Comparison of ENCODE assay signal across 12 cellular contexts in the genomic region with DNA sequence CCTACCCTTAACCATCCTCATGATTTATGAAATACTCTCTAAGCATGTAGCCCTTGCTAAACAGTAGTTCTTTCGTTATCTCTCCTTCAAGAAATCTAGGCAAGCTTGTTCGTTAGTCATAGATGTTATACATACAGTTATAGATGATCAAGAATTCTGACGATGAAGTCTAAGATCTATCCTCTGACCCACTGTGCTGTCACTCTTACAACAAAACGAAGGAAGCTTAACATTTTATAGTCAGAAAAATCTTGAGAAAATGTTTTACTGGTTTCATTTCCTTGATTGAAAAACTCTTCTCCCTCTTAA.
A peak's percentile ranks its signal among the peaks of the same experiment; 100 is the strongest.
DNase-seq lines count a peak whose midpoint lies in the region; ATAC-seq and TF ChIP-seq lines count a peak whose summit lies in the region.
"Had no signal": no experiment of that assay in that cellular context is flagged by ENCODE, and none has a peak within 500 bp of the region (broad histone marks: within the 10 kb centered on the region; RNA-seq: fewer than 3 reads in every experiment).

No MANE protein-coding gene starts in this region.

- no peaks in the 10 kb centered on the region for H3K9me3 Mint-ChIP-seq in activated CD8-positive, alpha-beta T cell treated with anti-CD3 and anti-CD28 coated beads for 36 hours
- no peaks in the 10 kb centered on the region for H3K9me3 Mint-ChIP-seq in activated CD8-positive, alpha-beta T cell treated with anti-CD3 and anti-CD28 coated beads, Interleukin-2, amount 10 ng/mL, durations not matched to agents 7 days and 5 days (ENCODE audit: insufficient read depth)
- H3K9me3 Mint-ChIP-seq: endodermal cell, nephron progenitor cell had no signal

- CTCF ChIA-PET in activated CD8-positive, alpha-beta T cell treated with anti-CD3 and anti-CD28 coated beads for 36 hours (lab: Charles Lee) = interaction anchor here (0.7 to 1.7 kb wide), 7 partner anchors 11 to 189 kb away, joined by 3 to 4 read pairs (median 4); no protein-coding TSS in a partner anchor
- CTCF ChIA-PET in activated CD8-positive, alpha-beta T cell treated with anti-CD3 and anti-CD28 coated beads, Interleukin-2, amount 10 ng/mL, durations not matched to agents 7 days and 5 days (lab: Charles Lee) = interaction anchor here (0.8 to 3.9 kb wide), 6 partner anchors 11 to 186 kb away, joined by 3 to 9 read pairs (median 5); no protein-coding TSS in a partner anchor

- H3K36me3 ChIP-seq in subcutaneous abdominal adipose tissue (ENCODE audit: control insufficient read depth in 5 of 5, insufficient read depth in 5 of 5, low read length in 5 of 5) = no peaks in the 10 kb centered on the region

- no peaks in the 10 kb centered on the region for H3K27me3 Mint-ChIP-seq in activated CD8-positive, alpha-beta T cell treated with anti-CD3 and anti-CD28 coated beads for 36 hours
- H3K27me3 Mint-ChIP-seq in activated CD8-positive, alpha-beta T cell treated with anti-CD3 and anti-CD28 coated beads, Interleukin-2, amount 10 ng/mL, durations not matched to agents 7 days and 5 days (ENCODE audit: low read depth) = no peaks in the 10 kb centered on the region
- no peaks in the 10 kb centered on the region for H3K27me3 Mint-ChIP-seq in T-helper 17 cell

- H3K27me3 ChIP-seq in subcutaneous abdominal adipose tissue (ENCODE audit: control insufficient read depth in 5 of 5, insufficient read depth in 4 of 5, low read length in 5 of 5) = no peaks in the 10 kb centered on the region

- H3K9ac ChIP-seq in subcutaneous abdominal adipose tissue (ENCODE audit: low read length in 5 of 5) = no peak overlapping the region

- POLR2A ChIA-PET in activated CD8-positive, alpha-beta T cell treated with anti-CD3 and anti-CD28 coated beads for 36 hours (lab: Charles Lee) = interaction anchor here (0.8 to 1.1 kb wide), 2 partner anchors 15 to 68 kb away, joined by 3 read pairs; no protein-coding TSS in a partner anchor
- POLR2A ChIA-PET in activated CD8-positive, alpha-beta T cell treated with anti-CD3 and anti-CD28 coated beads, Interleukin-2, amount 10 ng/mL, durations not matched to agents 7 days and 5 days (lab: Charles Lee) = no interaction called here

- DNase-seq in activated CD8-positive, alpha-beta T cell treated with anti-CD3 and anti-CD28 coated beads for 36 hours = no peak
- no peak for DNase-seq in activated CD8-positive, alpha-beta T cell treated with anti-CD3 and anti-CD28 coated beads, Interleukin-2, amount 10 ng/mL, durations not matched to agents 7 days and 5 days
- DNase-seq in T-helper 17 cell (no peak), fibroblast of the aortic adventitia (ENCODE audit: low read depth) (peak; percentile 47), SK-N-DZ (ENCODE audit: low spot score) (no peak)
- DNase-seq: endodermal cell, NCI-H1048, nephron progenitor cell had no signal

- H3K4me1 Mint-ChIP-seq in activated CD8-positive, alpha-beta T cell treated with anti-CD3 and anti-CD28 coated beads for 36 hours (ENCODE audit: low read depth) = peaks cover 57% of the 10 kb centered on the region
- peaks cover 33% of the 10 kb centered on the region for H3K4me1 Mint-ChIP-seq in activated CD8-positive, alpha-beta T cell treated with anti-CD3 and anti-CD28 coated beads, Interleukin-2, amount 10 ng/mL, durations not matched to agents 7 days and 5 days (ENCODE audit: low read depth)
- H3K4me1 Mint-ChIP-seq in T-helper 17 cell = peaks cover 53% of the 10 kb centered on the region

- H3K4me3 ChIP-seq in fibroblast of the aortic adventitia (ENCODE audit: low read depth, low read length) (no peak overlapping the region), subcutaneous abdominal adipose tissue (ENCODE audit: low read depth in 1 of 5, low read length in 5 of 5) (no peak overlapping the region)

- H3K4me1 ChIP-seq in subcutaneous abdominal adipose tissue (ENCODE audit: control insufficient read depth in 5 of 5, insufficient read depth in 5 of 5, low read length in 5 of 5) = peaks cover 7 to 52% (median 47%) of the 10 kb centered on the region in 5 donors

- TF ChIP-seq CTCF in activated CD8-positive, alpha-beta T cell treated with anti-CD3 and anti-CD28 coated beads for 36 hours (IDR thresholded peaks at IDR 0.05) = no peak
- TF ChIP-seq CTCF in fibroblast of the aortic adventitia (IDR thresholded peaks at IDR 0.05; ENCODE audit: insufficient read depth, low read length) = no peak

- peak overlapping the region; percentile 25 for H3K4me3 Mint-ChIP-seq in activated CD8-positive, alpha-beta T cell treated with anti-CD3 and anti-CD28 coated beads for 36 hours
- no peak overlapping the region for H3K4me3 Mint-ChIP-seq in activated CD8-positive, alpha-beta T cell treated with anti-CD3 and anti-CD28 coated beads, Interleukin-2, amount 10 ng/mL, durations not matched to agents 7 days and 5 days
- H3K4me3 Mint-ChIP-seq in T-helper 17 cell = peak overlapping the region; percentile 56
- H3K4me3 Mint-ChIP-seq: endodermal cell, nephron progenitor cell had no signal

- H3K9me3 ChIP-seq in T-helper 17 cell (ENCODE audit: control insufficient read depth, low read length, poor library complexity, severe bottlenecking) (no peaks in the 10 kb centered on the region), subcutaneous abdominal adipose tissue (ENCODE audit: control insufficient read depth in 5 of 5, low read length in 5 of 5) (no peaks in the 10 kb centered on the region)

- peak; percentile 49 for ATAC-seq in activated CD8-positive, alpha-beta T cell treated with anti-CD3 and anti-CD28 coated beads for 36 hours
- ATAC-seq in activated CD8-positive, alpha-beta T cell treated with anti-CD3 and anti-CD28 coated beads, Interleukin-2, amount 10 ng/mL, durations not matched to agents 7 days and 5 days = no peak
- no peak for ATAC-seq in T-helper 17 cell
- ATAC-seq in HG02852 (IDR thresholded peaks at IDR 0.05; ENCODE audit: unreplicated experiment) = no peak
- no peak for ATAC-seq in HG03520 (IDR thresholded peaks at IDR 0.05; ENCODE audit: unreplicated experiment)
- ATAC-seq: HCT116 had no signal

- intact Hi-C loops in activated CD8-positive, alpha-beta T cell treated with anti-CD3 and anti-CD28 coated beads for 36 hours (cut with micrococcal nuclease) = no loop called here

- peaks cover 1% of the 10 kb centered on the region for H3K36me3 Mint-ChIP-seq in activated CD8-positive, alpha-beta T cell treated with anti-CD3 and anti-CD28 coated beads for 36 hours (ENCODE audit: low read depth)
- H3K36me3 Mint-ChIP-seq in activated CD8-positive, alpha-beta T cell treated with anti-CD3 and anti-CD28 coated beads, Interleukin-2, amount 10 ng/mL, durations not matched to agents 7 days and 5 days (ENCODE audit: low read depth) = peaks cover 3% of the 10 kb centered on the region
- peaks cover 5% of the 10 kb centered on the region for H3K36me3 Mint-ChIP-seq in T-helper 17 cell (ENCODE audit: low read depth)

- H3K27ac ChIP-seq in subcutaneous abdominal adipose tissue (ENCODE audit: low read depth, low read length) = peak overlapping the region; percentile 70

- H3K27ac Mint-ChIP-seq in activated CD8-positive, alpha-beta T cell treated with anti-CD3 and anti-CD28 coated beads for 36 hours = peak overlapping the region; percentile 75
- no peak overlapping the region for H3K27ac Mint-ChIP-seq in activated CD8-positive, alpha-beta T cell treated with anti-CD3 and anti-CD28 coated beads, Interleukin-2, amount 10 ng/mL, durations not matched to agents 7 days and 5 days
- H3K27ac Mint-ChIP-seq in T-helper 17 cell = peak overlapping the region; percentile 88
- H3K27ac Mint-ChIP-seq: endodermal cell, nephron progenitor cell had no signal
